In the genomic region with DNA sequence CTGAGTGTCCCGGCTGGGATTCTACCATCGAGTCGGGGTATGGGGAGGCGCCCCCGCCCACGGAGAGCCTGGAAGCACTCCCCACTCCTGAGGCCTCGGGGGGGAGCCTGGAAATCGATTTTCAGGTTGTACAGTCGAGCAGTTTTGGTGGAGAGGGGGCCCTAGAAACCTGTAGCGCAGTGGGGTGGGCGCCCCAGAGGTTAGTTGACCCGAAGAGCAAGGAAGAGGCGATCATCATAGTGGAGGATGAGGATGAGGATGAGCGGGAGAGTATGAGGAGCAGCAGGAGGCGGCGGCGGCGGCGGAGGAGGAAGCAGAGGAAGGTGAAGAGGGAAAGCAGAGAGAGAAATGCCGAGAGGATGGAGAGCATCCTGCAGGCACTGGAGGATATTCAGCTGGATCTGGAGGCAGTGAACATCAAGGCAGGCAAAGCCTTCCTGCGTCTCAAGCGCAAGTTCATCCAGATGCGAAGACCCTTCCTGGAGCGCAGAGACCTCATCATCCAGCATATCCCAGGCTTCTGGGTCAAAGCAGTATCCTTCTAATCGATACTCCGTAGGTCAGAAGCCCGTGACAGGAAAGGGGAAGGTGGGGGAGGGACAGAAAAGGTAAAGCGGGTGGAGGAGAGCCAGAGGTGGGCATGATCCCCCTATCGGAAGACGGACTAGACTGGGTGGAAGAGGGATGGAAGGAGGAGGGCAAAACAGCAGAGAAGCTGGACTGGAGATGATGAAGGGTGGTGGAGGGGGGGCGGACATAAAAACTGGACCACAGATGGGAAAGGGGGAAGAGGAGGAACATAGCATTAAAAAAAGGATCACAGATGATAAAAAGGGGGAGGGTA, we compare ENCODE assay signal across 8 cellular contexts. TPM values are rescaled to one million over a fixed set of nuclear protein-coding genes. Genes with fewer than 3 reads are reported as not detected.
DNase-seq lines count a peak whose midpoint lies in the region; ATAC-seq and TF ChIP-seq lines count a peak whose summit lies in the region.

No MANE protein-coding gene starts in this region.

- no peaks in the 10 kb centered on the region for H3K27me3 Mint-ChIP-seq in T-helper 17 cell

- H3K36me3 Mint-ChIP-seq in T-helper 17 cell (ENCODE audit: low read depth) = peaks cover 10% of the 10 kb centered on the region

- peaks cover 35% of the 10 kb centered on the region for H3K4me1 Mint-ChIP-seq in T-helper 17 cell

- ATAC-seq in GM19455 (IDR thresholded peaks at IDR 0.05; ENCODE audit: unreplicated experiment) = peak; percentile 15
- ATAC-seq in T-helper 17 cell = no peak
- ATAC-seq in HG02571 (IDR thresholded peaks at IDR 0.05; ENCODE audit: unreplicated experiment) = no peak

- peak overlapping the region; percentile 96 for H3K4me3 Mint-ChIP-seq in T-helper 17 cell

- DNase-seq in T-helper 17 cell = no peak
- no peak for DNase-seq in fibroblast of villous mesenchyme (ENCODE audit: low read depth)
- no peak for DNase-seq in skeletal muscle cell (ENCODE audit: low read depth)
- DNase-seq in cerebellar cortex (ENCODE audit: low spot score) = no peak
- no peak for DNase-seq in NCI-H526 treated with DMSO at 0.1 percent for 48 hours (lab: John Stamatoyannopoulos, UW)
- no peak for DNase-seq in LoVo (ENCODE audit: low spot score)

- TF ChIP-seq CTCF in fibroblast of villous mesenchyme (IDR thresholded peaks at IDR 0.05; ENCODE audit: insufficient read depth, low read depth, low read length) = no peak

- H3K9me3 ChIP-seq in T-helper 17 cell (ENCODE audit: control insufficient read depth, low read length, poor library complexity, severe bottlenecking) = no peaks in the 10 kb centered on the region

- H3K4me3 ChIP-seq in fibroblast of villous mesenchyme (ENCODE audit: low read depth, low read length) (peak overlapping the region; percentile 65), skeletal muscle cell (ENCODE audit: low read depth, low read length) (peak overlapping the region; percentile 74)

- H3K27ac Mint-ChIP-seq in T-helper 17 cell = peak overlapping the region; percentile 97

RNA-seq across cellular contexts. Expression of gene TSPYL2, which starts 0.8 kb away (rescaled TPM):
- 100 to 1,000 TPM; 201 to 218 TPM for total RNA-seq in T-helper 17 cell
- 11.9 and 13.0 TPM in 2 replicates for total RNA-seq in fibroblast of villous mesenchyme

RNA-seq across cellular contexts. Expression of gene KANTR, which starts 10.9 kb away (rescaled TPM):
- total RNA-seq in T-helper 17 cell = 10 to 100 TPM in 1 of 2 donors, 1 to 10 TPM in 1; 9.8 to 10.1 TPM
- total RNA-seq in fibroblast of villous mesenchyme = 8.6 and 11.0 TPM in 2 replicates

RNA-seq across cellular contexts. Expression of gene GPR173, which starts 34.4 kb away (rescaled TPM):
- not detected for total RNA-seq in T-helper 17 cell
- 3.5 and 3.9 TPM in 2 replicates for total RNA-seq in fibroblast of villous mesenchyme

Comparison
In these comparisons a context has a peak if more than half of its experiments do, and no peak if none do; other contexts are left out.
1. RNA of gene TSPYL2, which starts 0.8 kb away (total RNA-seq): 201 to 218 TPM in T-helper 17 cell; 11.9 to 13.0 TPM in fibroblast of villous mesenchyme; every median in the first group is over 10 times any median in the second.